8 cellular contexts compared by ENCODE assay signal in genomic region chr10:11170993-11171416, GRCh38.
A peak's percentile ranks its signal among the peaks of the same experiment; 100 is the strongest.
DNase-seq lines count a peak whose midpoint lies in the region; ATAC-seq and TF ChIP-seq lines count a peak whose summit lies in the region.

No MANE protein-coding gene starts in this region.

- H3K27ac ChIP-seq in left lung: peak overlapping the region; percentile 60 to 97
- H3K27ac ChIP-seq in SJCRH30: no peak overlapping the region

- H3K36me3 ChIP-seq in left lung (peaks cover 0 to 6% of the 10 kb centered on the region in 2 donors), SJCRH30 (peaks cover 40% of the 10 kb centered on the region)

- H3K4me3 ChIP-seq in GM12865 (ENCODE audit: low read depth, low read length): peak overlapping the region; percentile 94
- peak overlapping the region in 1 of 2 donors; percentile 80 for H3K4me3 ChIP-seq in left lung
- no peak overlapping the region for H3K4me3 ChIP-seq in SJCRH30

- H3K4me1 ChIP-seq in left lung: peaks cover 0 to 76% of the 10 kb centered on the region in 2 donors
- no peaks in the 10 kb centered on the region for H3K4me1 ChIP-seq in SJCRH30

- H3K27me3 ChIP-seq in left lung: peaks cover 0 to under 1% of the 10 kb centered on the region in 2 donors
- H3K27me3 ChIP-seq in SJCRH30: no peaks in the 10 kb centered on the region

- intact Hi-C loops in left lung (cut with DNase I): no loop called here

- TF ChIP-seq CTCF in GM12865 (IDR thresholded peaks at IDR 0.05; ENCODE audit: insufficient read depth, low read depth, low read length, missing control alignments) (no peak), left lung (IDR thresholded peaks at IDR 0.05) (no peak)

- ATAC-seq in GM21619 (IDR thresholded peaks at IDR 0.05; ENCODE audit: unreplicated experiment) (peak; percentile 38), left lung (peak; percentile 33)

- DNase-seq in GM12865 (ENCODE audit: low read depth) (peak; percentile 71), NOMO-1 treated with dmso at 0.1 percent for 144 hours (lab: John Stamatoyannopoulos, UW; ENCODE audit: unreplicated experiment) (peak; percentile 68), left lung (no peak), amygdala (lab: John Stamatoyannopoulos, UW) (no peak), SJCRH30 (no peak), NCI-H146 treated with DMSO at 0.1 percent for 48 hours (lab: John Stamatoyannopoulos, UW; ENCODE audit: unreplicated experiment) (no peak), GOT3 (lab: John Stamatoyannopoulos, UW) (no peak)

- H3K9me3 ChIP-seq in left lung (no peaks in the 10 kb centered on the region), SJCRH30 (replicated peaks) (no peaks in the 10 kb centered on the region)

Comparison
In these comparisons a context has a peak if more than half of its experiments do, and no peak if none do; other contexts are left out.
1. DNase-seq: peak in GM12865 (single experiment) and NOMO-1 treated with dmso at 0.1 percent for 144 hours (single experiment); none in left lung (0 of 2), amygdala (0 of 56), SJCRH30 (0 of 2), NCI-H146 treated with DMSO at 0.1 percent for 48 hours (single experiment) and GOT3 (single experiment).